33 cellular contexts compared by ENCODE assay signal in genomic region chr12:102921240-102921639, GRCh38. TPM values are rescaled to one million over a fixed set of nuclear protein-coding genes. Genes with fewer than 3 reads are reported as not detected.
"Had no signal": no experiment of that assay in that cellular context is flagged by ENCODE, and none has a peak within 500 bp of the region (broad histone marks: within the 10 kb centered on the region; RNA-seq: fewer than 3 reads in every experiment).

No MANE protein-coding gene starts in this region.

- H3K4me3 Mint-ChIP-seq: naive thymus-derived CD8-positive, alpha-beta T cell; natural killer cell treated with Interleukin-12 subunit alpha and Interleukin-12 subunit beta and Interleukin-15 and Interleukin-18, amount 100 ng/mL, for 72 hours; nephron progenitor cell; neural crest cell; stimulated activated memory B cell treated with anti-CD40 and anti-IgM and Interleukin-4, amounts not matched to agents 10 μg/mL and 1 μg/mL and 100 μg/mL, for 72 hours; stimulated activated naive CD8-positive, alpha-beta T cell treated with anti-CD3 and anti-CD28 coated beads, Interleukin-15, amount 100 ng/mL, for 72 hours; type B pancreatic cell had no signal

- H3K9me3 Mint-ChIP-seq: nephron progenitor cell; neural crest cell; stimulated activated memory B cell treated with anti-CD40 and anti-IgM and Interleukin-4, amounts not matched to agents 10 μg/mL and 1 μg/mL and 100 μg/mL, for 72 hours; stimulated activated naive CD8-positive, alpha-beta T cell treated with anti-CD3 and anti-CD28 coated beads, Interleukin-15, amount 100 ng/mL, for 72 hours; type B pancreatic cell had no signal

- H3K4me1 ChIP-seq: psoas muscle, testis, upper lobe of right lung, uterus had no signal

- ATAC-seq: naive thymus-derived CD8-positive, alpha-beta T cell; natural killer cell treated with Interleukin-12 subunit alpha and Interleukin-12 subunit beta and Interleukin-15 and Interleukin-18, amount 100 ng/mL, for 72 hours; pancreas; psoas muscle; right cardiac atrium; sciatic nerve; stimulated activated memory B cell treated with anti-CD40 and anti-IgM and Interleukin-4, amounts not matched to agents 10 μg/mL and 1 μg/mL and 100 μg/mL, for 72 hours; stimulated activated naive CD8-positive, alpha-beta T cell treated with anti-CD3 and anti-CD28 coated beads, Interleukin-15, amount 100 ng/mL, for 72 hours; stimulated activated naive CD8-positive, alpha-beta T cell treated with anti-CD3 and anti-CD28 coated beads, Interleukin-15, Interleukin-2, amounts not matched to agents 100 U/mL and 50 U/mL, for 24 hours; upper lobe of right lung had no signal

- H3K36me3 Mint-ChIP-seq: naive thymus-derived CD8-positive, alpha-beta T cell; natural killer cell treated with Interleukin-12 subunit alpha and Interleukin-12 subunit beta and Interleukin-15 and Interleukin-18, amount 100 ng/mL, for 72 hours; stimulated activated memory B cell treated with anti-CD40 and anti-IgM and Interleukin-4, amounts not matched to agents 10 μg/mL and 1 μg/mL and 100 μg/mL, for 72 hours; type B pancreatic cell had no signal

- H3K27ac Mint-ChIP-seq: naive thymus-derived CD8-positive, alpha-beta T cell; natural killer cell treated with Interleukin-12 subunit alpha and Interleukin-12 subunit beta and Interleukin-15 and Interleukin-18, amount 100 ng/mL, for 72 hours; nephron progenitor cell; stimulated activated memory B cell treated with anti-CD40 and anti-IgM and Interleukin-4, amounts not matched to agents 10 μg/mL and 1 μg/mL and 100 μg/mL, for 72 hours; stimulated activated naive CD8-positive, alpha-beta T cell treated with anti-CD3 and anti-CD28 coated beads, Interleukin-15, amount 100 ng/mL, for 72 hours; type B pancreatic cell had no signal

- H3K27ac ChIP-seq: neutrophil, pancreas, psoas muscle, skin epidermis, spleen, suprapubic skin, testis, tibial artery, transverse colon, upper lobe of right lung, uterus had no signal

- H3K4me3 ChIP-seq: pancreas, psoas muscle, skin epidermis, smooth muscle cell, spleen, suprapubic skin, testis, tibial artery, transverse colon, upper lobe of right lung, uterus had no signal

- H3K9me3 ChIP-seq: neutrophil, pancreas, psoas muscle, spleen, suprapubic skin, testis, tibial artery, transverse colon, upper lobe of right lung, uterus had no signal

- DNase-seq: naive thymus-derived CD8-positive, alpha-beta T cell; nephron progenitor cell; nucleus accumbens; pancreas; psoas muscle; right cardiac atrium; spleen; stimulated activated CD4-positive, alpha-beta T cell treated with anti-CD3 and anti-CD28 coated beads, Interleukin-12 subunit alpha, Interleukin-12 subunit beta, amount 100 ng/mL, for 4 hours; stimulated activated CD4-positive, alpha-beta T cell treated with anti-CD3 and anti-CD28 coated beads, Interleukin-1b, Interleukin-23, amount 100 ng/mL, for 48 hours; stimulated activated CD4-positive, alpha-beta T cell treated with anti-CD3 and anti-CD28 coated beads, Interleukin-4, amount 100 ng/mL, for 1 hour; stimulated activated CD4-positive, alpha-beta T cell treated with anti-CD3 and anti-CD28 coated beads, Interleukin-4, amount 100 ng/mL, for 4 hours; stimulated activated CD8-positive, alpha-beta memory T cell treated with anti-CD3 and anti-CD28 coated beads, Interleukin-4, amount 100 ng/mL, for 48 hours; stimulated activated naive CD4-positive, alpha-beta T cell; stimulated activated naive CD8-positive, alpha-beta T cell treated with anti-CD3 and anti-CD28 coated beads, Interleukin-15, amount 100 ng/mL, for 72 hours; stimulated activated naive CD8-positive, alpha-beta T cell treated with anti-CD3 and anti-CD28 coated beads, Interleukin-15, Interleukin-2, amounts not matched to agents 100 U/mL and 50 U/mL, for 24 hours; substantia nigra; testis; tibial artery; transverse colon; upper lobe of right lung; uterus had no signal

- H3K27me3 ChIP-seq: pancreas, testis, uterus had no signal

- H3K36me3 ChIP-seq: neutrophil, pancreas, spleen, suprapubic skin, tibial artery, transverse colon, upper lobe of right lung, uterus had no signal

RNA-seq across cellular contexts. Expression of gene PAH, which starts 4.2 kb away (rescaled TPM):
- total RNA-seq: natural killer cell treated with Interleukin-12 subunit alpha and Interleukin-12 subunit beta and Interleukin-15 and Interleukin-18, amount 100 ng/mL, for 72 hours; neural crest cell; osteocyte; renal cortical epithelial cell; sciatic nerve; smooth muscle cell; spleen; transverse colon; upper lobe of right lung had no signal
- polyA plus RNA-seq: naive thymus-derived CD8-positive, alpha-beta T cell; right cardiac atrium; smooth muscle cell had no signal

RNA-seq across cellular contexts. Expression of gene ASCL1, which starts 36.2 kb away (rescaled TPM):
- total RNA-seq: naive thymus-derived CD8-positive, alpha-beta T cell; natural killer cell treated with Interleukin-12 subunit alpha and Interleukin-12 subunit beta and Interleukin-15 and Interleukin-18, amount 100 ng/mL, for 72 hours; osteocyte; posterior vena cava; psoas muscle; renal cortical epithelial cell; right cardiac atrium; sciatic nerve; smooth muscle cell; spleen; suprapubic skin; transverse colon; upper lobe of right lung had no signal
- polyA plus RNA-seq: naive thymus-derived CD8-positive, alpha-beta T cell; right cardiac atrium; smooth muscle cell had no signal
